Comparison of ENCODE assay signal across 1 cellular context in genomic region chr1:1434131-1434811, GRCh38.
TF ChIP-seq lines count a peak whose summit lies in the region.

No MANE protein-coding gene starts in this region.

TF ChIP-seq in IMR-90, 13 proteins besides CTCF, POLR2A, EP300 and RAD21 (continued from another document):
- no peak for TF ChIP-seq USF2 (IDR thresholded peaks at IDR 0.05; ENCODE audit: low read depth, low read length)
- TF ChIP-seq MAFK (IDR thresholded peaks at IDR 0.05; ENCODE audit: low read depth, low read length): no peak
